Comparison of ENCODE assay signal across 8 cellular contexts in genomic region chr6:149129401-149130077, GRCh38.
DNase-seq lines count a peak whose midpoint lies in the region; ATAC-seq and TF ChIP-seq lines count a peak whose summit lies in the region.

No MANE protein-coding gene starts in this region.

- TF ChIP-seq CTCF in AG09319 (IDR thresholded peaks at IDR 0.05; ENCODE audit: low read depth, low read length), result no peak
- no peak for TF ChIP-seq CTCF in fibroblast of the aortic adventitia (IDR thresholded peaks at IDR 0.05; ENCODE audit: insufficient read depth, low read length)

- ATAC-seq in GM21576 (IDR thresholded peaks at IDR 0.05; ENCODE audit: unreplicated experiment) (peak; percentile 65), HG03108 (IDR thresholded peaks at IDR 0.05; ENCODE audit: unreplicated experiment) (no peak)

- DNase-seq in AG09319 (ENCODE audit: extremely low read depth, low read depth) (peak; percentile 50), SIG-M5 treated with dmso at 0.1 percent for 504 hours (lab: John Stamatoyannopoulos, UW; ENCODE audit: unreplicated experiment) (peak; percentile 63), fibroblast of the aortic adventitia (ENCODE audit: low read depth) (peak; percentile 67), amygdala (lab: John Stamatoyannopoulos, UW) (no peak), NCI-H146 (lab: John Stamatoyannopoulos, UW) (no peak), anterior cingulate cortex (lab: John Stamatoyannopoulos, UW) (no peak)

- H3K4me3 ChIP-seq in fibroblast of the aortic adventitia (ENCODE audit: low read depth, low read length), result no peak overlapping the region

Comparison
In these comparisons a context has a peak if more than half of its experiments do, and no peak if none do; other contexts are left out.
1. DNase-seq: peak in AG09319 (single experiment), SIG-M5 treated with dmso at 0.1 percent for 504 hours (single experiment) and fibroblast of the aortic adventitia (single experiment); none in amygdala (0 of 56), NCI-H146 (single experiment) and anterior cingulate cortex (0 of 58).